ENCODE assay signal across 10 cellular contexts in genomic region chrX:29477878-29478277, GRCh38.
A peak's percentile ranks its signal among the peaks of the same experiment; 100 is the strongest.
DNase-seq lines count a peak whose midpoint lies in the region; ATAC-seq and TF ChIP-seq lines count a peak whose summit lies in the region.
"Had no signal": no experiment of that assay in that cellular context is flagged by ENCODE, and none has a peak within 500 bp of the region (broad histone marks: within the 10 kb centered on the region; RNA-seq: fewer than 3 reads in every experiment).

No MANE protein-coding gene starts in this region.

- H3K9me3 Mint-ChIP-seq in activated naive CD4-positive, alpha-beta T cell treated with anti-CD3 and anti-CD28 coated beads, Interleukin-2, amount 50 U/mL, for 72 hours = peaks cover 0 to 3% of the 10 kb centered on the region in 2 donors
- no peaks in the 10 kb centered on the region for H3K9me3 Mint-ChIP-seq in activated CD8-positive, alpha-beta memory T cell treated with anti-CD3 and anti-CD28 coated beads, Interleukin-2, amount 10 ng/mL, durations not matched to agents 7 days and 5 days (ENCODE audit: low read depth)

- CTCF ChIA-PET in activated CD8-positive, alpha-beta memory T cell treated with anti-CD3 and anti-CD28 coated beads, Interleukin-2, amount 10 ng/mL, durations not matched to agents 7 days and 5 days (lab: Charles Lee) = no interaction called here

- TF ChIP-seq CTCF in fibroblast of the aortic adventitia (IDR thresholded peaks at IDR 0.05; ENCODE audit: insufficient read depth, low read length) (no peak), stomach (IDR thresholded peaks at IDR 0.05) (no peak)

- H3K27me3 Mint-ChIP-seq in activated CD8-positive, alpha-beta memory T cell treated with anti-CD3 and anti-CD28 coated beads, Interleukin-2, amount 10 ng/mL, durations not matched to agents 7 days and 5 days = no peaks in the 10 kb centered on the region
- H3K27me3 Mint-ChIP-seq: T-cell had no signal

- H3K36me3 ChIP-seq in H7 (replicated peaks; ENCODE audit: control insufficient read depth, insufficient read depth, low read length) = no peaks in the 10 kb centered on the region
- no peaks in the 10 kb centered on the region for H3K36me3 ChIP-seq in stomach

- H3K27me3 ChIP-seq in H7 (ENCODE audit: control insufficient read depth, insufficient read depth, low read length) = no peaks in the 10 kb centered on the region
- no peaks in the 10 kb centered on the region for H3K27me3 ChIP-seq in stomach

- WGBS in stomach, 5 donors = 25 to 50% (median 29%) methylated on average over 1 of the region's 1 CpG

- H3K4me3 Mint-ChIP-seq in activated CD8-positive, alpha-beta memory T cell treated with anti-CD3 and anti-CD28 coated beads, Interleukin-2, amount 10 ng/mL, durations not matched to agents 7 days and 5 days = no peak overlapping the region
- H3K4me3 Mint-ChIP-seq: T-cell had no signal

- no peak for TF ChIP-seq EP300 in stomach (IDR thresholded peaks at IDR 0.05)

- H3K4me3 ChIP-seq in fibroblast of the aortic adventitia (ENCODE audit: low read depth, low read length) (peak overlapping the region; percentile 45), H7 (ENCODE audit: insufficient read depth, low read depth, low read length) (no peak overlapping the region), stomach (no peak overlapping the region)
- H3K4me3 ChIP-seq: skin epidermis had no signal

- no peak overlapping the region for H3K27ac Mint-ChIP-seq in activated naive CD4-positive, alpha-beta T cell treated with anti-CD3 and anti-CD28 coated beads, Interleukin-2, amount 50 U/mL, for 72 hours
- no peak overlapping the region for H3K27ac Mint-ChIP-seq in activated CD8-positive, alpha-beta memory T cell treated with anti-CD3 and anti-CD28 coated beads, Interleukin-2, amount 10 ng/mL, durations not matched to agents 7 days and 5 days
- H3K27ac Mint-ChIP-seq: T-cell had no signal

- no peaks in the 10 kb centered on the region for H3K36me3 Mint-ChIP-seq in activated naive CD4-positive, alpha-beta T cell treated with anti-CD3 and anti-CD28 coated beads, Interleukin-2, amount 50 U/mL, for 72 hours
- H3K36me3 Mint-ChIP-seq in activated CD8-positive, alpha-beta memory T cell treated with anti-CD3 and anti-CD28 coated beads, Interleukin-2, amount 10 ng/mL, durations not matched to agents 7 days and 5 days = no peaks in the 10 kb centered on the region
- H3K36me3 Mint-ChIP-seq: T-cell had no signal

- H3K4me1 Mint-ChIP-seq in activated CD8-positive, alpha-beta memory T cell treated with anti-CD3 and anti-CD28 coated beads, Interleukin-2, amount 10 ng/mL, durations not matched to agents 7 days and 5 days = no peaks in the 10 kb centered on the region
- H3K4me1 Mint-ChIP-seq: T-cell had no signal

- peak; percentile 38 for ATAC-seq in GM18907 (IDR thresholded peaks at IDR 0.05; ENCODE audit: unreplicated experiment)
- ATAC-seq in GM21737 (IDR thresholded peaks at IDR 0.05; ENCODE audit: unreplicated experiment) = peak; percentile 26
- ATAC-seq in HG03135 (IDR thresholded peaks at IDR 0.05; ENCODE audit: unreplicated experiment) = peak; percentile 50
- ATAC-seq in activated naive CD4-positive, alpha-beta T cell treated with anti-CD3 and anti-CD28 coated beads, Interleukin-2, amount 50 U/mL, for 72 hours = no peak
- ATAC-seq in activated CD8-positive, alpha-beta memory T cell treated with anti-CD3 and anti-CD28 coated beads, Interleukin-2, amount 10 ng/mL, durations not matched to agents 7 days and 5 days = no peak
- ATAC-seq: T-cell had no signal

- DNase-seq in fibroblast of the aortic adventitia (ENCODE audit: low read depth) (no peak), H7 (no peak), stomach (no peak)
- DNase-seq in activated naive CD4-positive, alpha-beta T cell treated with anti-CD3 and anti-CD28 coated beads, Interleukin-2, amount 50 U/mL, for 72 hours (ENCODE audit: low spot score in 2 of 2) = no peak
- DNase-seq in activated CD8-positive, alpha-beta memory T cell treated with anti-CD3 and anti-CD28 coated beads, Interleukin-2, amount 10 ng/mL, durations not matched to agents 7 days and 5 days = no peak
- DNase-seq: T-cell had no signal

- H3K9me3 ChIP-seq in stomach = no peaks in the 10 kb centered on the region

- TF ChIP-seq POLR2A in stomach (IDR thresholded peaks at IDR 0.05) = no peak

- H3K4me1 ChIP-seq in stomach = no peaks in the 10 kb centered on the region

- intact Hi-C loops in stomach (cut with DNase I; ENCODE audit: low total_unique reads) = no loop called here

- no peak overlapping the region for H3K27ac ChIP-seq in stomach
- H3K27ac ChIP-seq: skin epidermis had no signal

Comparison
In these comparisons a context has a peak if more than half of its experiments do, and no peak if none do; other contexts are left out.
1. ATAC-seq: peak in GM18907 (single experiment), GM21737 (single experiment) and HG03135 (single experiment); none in activated naive CD4-positive, alpha-beta T cell treated with anti-CD3 and anti-CD28 coated beads, Interleukin-2, amount 50 U/mL, for 72 hours (0 of 2) and activated CD8-positive, alpha-beta memory T cell treated with anti-CD3 and anti-CD28 coated beads, Interleukin-2, amount 10 ng/mL, durations not matched to agents 7 days and 5 days (single experiment).